ENCODE assay signal across 1 cellular context in genomic region chr3:52397676-52398399, GRCh38.
TF ChIP-seq lines count a peak whose summit lies in the region.

No MANE protein-coding gene starts in this region.

TF ChIP-seq in HCT116, 20 proteins besides CTCF, POLR2A, EP300 and RAD21 (continued from another document):
- TF ChIP-seq ZBTB33 (IDR thresholded peaks at IDR 0.05; ENCODE audit: extremely low read depth, insufficient replicate concordance, low read length) (no peak), SRF (IDR thresholded peaks at IDR 0.05; ENCODE audit: low read depth) (no peak), FOSL1 (IDR thresholded peaks at IDR 0.05; ENCODE audit: low read depth) (no peak), ZFX (IDR thresholded peaks at IDR 0.05) (no peak), EZH2phosphoT487 (IDR thresholded peaks at IDR 0.05; ENCODE audit: borderline replicate concordance) (no peak), SP1 (IDR thresholded peaks at IDR 0.05; ENCODE audit: low read depth) (no peak), EGR1 (IDR thresholded peaks at IDR 0.05; ENCODE audit: low read depth) (no peak), ELF1 (IDR thresholded peaks at IDR 0.05; ENCODE audit: borderline replicate concordance, low read depth) (no peak), REST (IDR thresholded peaks at IDR 0.05; ENCODE audit: low read depth) (no peak), YY1 (IDR thresholded peaks at IDR 0.05; ENCODE audit: extremely low read depth, insufficient replicate concordance, low read depth, low read length) (no peak), EZH2 (IDR thresholded peaks at IDR 0.05) (no peak), TCF7L2 (IDR thresholded peaks at IDR 0.05; ENCODE audit: borderline replicate concordance, extremely low read depth, insufficient read depth, insufficient read length) (no peak), MAX (IDR thresholded peaks at IDR 0.05) (no peak), CEBPB (IDR thresholded peaks at IDR 0.05; ENCODE audit: low read depth) (no peak), ATF3 (IDR thresholded peaks at IDR 0.05) (no peak)
